8 cellular contexts compared by ENCODE assay signal in the genomic region with DNA sequence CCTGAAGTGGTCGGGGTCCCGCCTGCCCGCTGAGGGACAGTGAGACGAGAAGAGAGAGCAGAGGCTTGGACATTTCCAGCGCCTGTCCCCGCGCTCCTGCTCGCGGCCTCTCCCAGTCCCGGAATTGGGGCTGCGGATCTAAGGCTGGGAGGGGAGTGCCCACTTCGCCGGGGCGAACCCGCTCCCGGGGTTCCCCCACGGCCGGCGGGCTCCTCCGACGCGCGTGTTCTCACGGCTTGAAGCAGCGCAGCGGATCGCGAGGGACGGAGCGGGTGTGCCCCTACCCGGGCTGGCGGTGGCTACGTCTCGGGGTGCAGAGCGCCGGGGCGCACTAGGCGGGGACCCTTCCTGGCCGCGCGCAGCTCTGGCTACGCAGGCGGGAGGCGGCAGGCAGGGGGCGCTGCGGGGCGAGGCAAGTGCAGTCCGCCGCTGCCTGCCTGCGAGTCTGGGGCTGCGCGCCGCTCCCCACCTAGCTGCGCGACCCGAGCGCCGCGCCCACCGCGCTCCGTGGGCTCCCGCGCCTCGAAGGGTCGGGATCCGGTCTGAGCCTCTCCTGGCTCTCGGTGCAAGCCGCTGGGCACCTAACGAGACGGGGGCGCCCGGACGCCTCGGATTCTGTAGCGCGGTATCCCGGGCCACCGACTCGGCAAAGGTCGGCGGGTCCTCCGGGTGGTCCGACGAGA. TPM values are rescaled to one million over a fixed set of nuclear protein-coding genes. Genes with fewer than 3 reads are reported as not detected.
DNase-seq lines count a peak whose midpoint lies in the region; ATAC-seq and TF ChIP-seq lines count a peak whose summit lies in the region.

No MANE protein-coding gene starts in this region.

- H3K36me3 ChIP-seq in adrenal gland (replicated peaks in 1 of 2) (no peaks in the 10 kb centered on the region), prostate gland (no peaks in the 10 kb centered on the region), upper lobe of right lung (no peaks in the 10 kb centered on the region)

- DNase-seq in Calu3 (peak; percentile 88), HUDEP-2 (lab: John Stamatoyannopoulos, UW; ENCODE audit: unreplicated experiment in 76 of 76) (peak in 45 of 76 experiments; percentile 1 to 65 (median 28)), T follicular helper cell (ENCODE audit: low read depth) (peak; percentile 77), adrenal gland (peak; percentile 35 to 84 (median 76)), left ventricle myocardium superior (peak; percentile 92), prostate gland (ENCODE audit: low spot score) (peak; percentile 76), upper lobe of right lung (peak; percentile 87), DMS114 treated with DMSO at 0.1 percent for 48 hours (lab: John Stamatoyannopoulos, UW; ENCODE audit: unreplicated experiment) (no peak)

- H3K27me3 ChIP-seq in adrenal gland, result peaks cover 60% of the 10 kb centered on the region
- no peaks in the 10 kb centered on the region for H3K27me3 ChIP-seq in prostate gland (replicated peaks; ENCODE audit: insufficient read depth)
- H3K27me3 ChIP-seq in upper lobe of right lung, result peaks cover 61% of the 10 kb centered on the region

- intact Hi-C loops in Calu3 (cut with micrococcal nuclease; ENCODE audit: unreplicated experiment), result loop anchor here (2.0 kb wide), 1 partner anchor 60 kb away; no protein-coding TSS in a partner anchor
- intact Hi-C loops in adrenal gland (cut with DNase I), result loop anchor here (2.0 to 10.0 kb wide), 3 partner anchors 52 to 60 kb away; no protein-coding TSS in a partner anchor
- intact Hi-C loops in left ventricle myocardium superior (cut with micrococcal nuclease), result loop anchor here (10.0 kb wide), 1 partner anchor 48 kb away; no protein-coding TSS in a partner anchor
- intact Hi-C loops in prostate gland (cut with DNase I), result no loop called here
- intact Hi-C loops in upper lobe of right lung (cut with DNase I), result loop anchor here (10.0 kb wide), 1 partner anchor 48 kb away; no protein-coding TSS in a partner anchor

- no peaks in the 10 kb centered on the region for H3K9me3 Mint-ChIP-seq in Calu3 (ENCODE audit: low read depth, unreplicated experiment)

- H3K27me3 Mint-ChIP-seq in Calu3 (ENCODE audit: unreplicated experiment), result peaks cover 99% of the 10 kb centered on the region

- BruUV-seq in Calu3 (replicated peaks; lab: Mats Ljungman, UMichigan), result no TSS peak

- H3K4me3 ChIP-seq in adrenal gland (peak overlapping the region in 2 of 4 donors; percentile 26 to 50), prostate gland (peak overlapping the region; percentile 43 to 50), upper lobe of right lung (peak overlapping the region; percentile 37)

- H3K27ac Mint-ChIP-seq in Calu3 (ENCODE audit: unreplicated experiment), result no peak overlapping the region

- H3K27ac ChIP-seq in adrenal gland (peak overlapping the region in 1 of 5 donors; percentile 15), prostate gland (peak overlapping the region; percentile 56 to 69), upper lobe of right lung (no peak overlapping the region)

- peak; percentile 80 for TF ChIP-seq CTCF in Calu3 (IDR thresholded peaks at IDR 0.05; ENCODE audit: unreplicated experiment)
- peak; percentile 44 to 90 (median 72) for TF ChIP-seq CTCF in adrenal gland (IDR thresholded peaks at IDR 0.05)
- peak; percentile 82 to 97 (median 89) for TF ChIP-seq CTCF in prostate gland (IDR thresholded peaks at IDR 0.05)
- peak; percentile 84 for TF ChIP-seq CTCF in upper lobe of right lung (IDR thresholded peaks at IDR 0.05)

- H3K4me1 ChIP-seq in adrenal gland (replicated peaks in 1 of 2) (peaks cover 13 to 25% of the 10 kb centered on the region in 2 donors), prostate gland (replicated peaks) (peaks cover 7% of the 10 kb centered on the region), upper lobe of right lung (peaks cover 31% of the 10 kb centered on the region)

- H3K4me3 Mint-ChIP-seq in Calu3 (ENCODE audit: low read depth, unreplicated experiment), result peak overlapping the region; percentile 69

- H3K4me1 Mint-ChIP-seq in Calu3 (ENCODE audit: low read depth, unreplicated experiment), result peaks cover 10% of the 10 kb centered on the region

- H3K9me3 ChIP-seq in adrenal gland (replicated peaks in 1 of 3), result no peaks in the 10 kb centered on the region
- no peaks in the 10 kb centered on the region for H3K9me3 ChIP-seq in prostate gland
- no peaks in the 10 kb centered on the region for H3K9me3 ChIP-seq in upper lobe of right lung

- peak; percentile 91 for ATAC-seq in left ventricle myocardium superior
- peak; percentile 87 for ATAC-seq in upper lobe of right lung

- no peak for TF ChIP-seq POLR2A in adrenal gland (IDR thresholded peaks at IDR 0.05)
- peak; percentile 51 for TF ChIP-seq POLR2A in prostate gland (IDR thresholded peaks at IDR 0.05)

- 1 to 5% (median 3%) methylated on average over 4 to 85 of the region's 85 CpGs for WGBS in adrenal gland, 4 donors
- under 1% methylated on average over 68 of the region's 85 CpGs for WGBS in prostate gland

- peaks cover 11% of the 10 kb centered on the region for H3K36me3 Mint-ChIP-seq in Calu3 (ENCODE audit: insufficient read depth, unreplicated experiment)

- CTCF ChIA-PET in Calu3 (lab: Charles Lee), result interaction anchor here (1.0 kb wide), 1 partner anchor 11 kb away, joined by 3 read pairs; no protein-coding TSS in a partner anchor

RNA-seq across cellular contexts. Expression of gene NGFR, which starts 1.2 kb away (rescaled TPM):
- total RNA-seq in Calu3 (2022), result 0.32 and 0.66 TPM in 2 replicates
- total RNA-seq in adrenal gland, result 10 to 100 TPM; 15.8 to 77.8 (median 29.5) TPM
- polyA plus RNA-seq in adrenal gland, result 10 to 100 TPM; 14.0 to 25.5 (median 21.8) TPM
- 4.1 TPM for total RNA-seq in left ventricle myocardium superior
- 10 to 100 TPM; 30.1 to 34.4 TPM for total RNA-seq in prostate gland
- 0.78 TPM for total RNA-seq in upper lobe of right lung
